In genomic region chr13:77492982-77493381, GRCh38 we compare ENCODE assay signal across 8 cellular contexts. TPM values are rescaled to one million over a fixed set of nuclear protein-coding genes. Genes with fewer than 3 reads are reported as not detected.
A peak's percentile ranks its signal among the peaks of the same experiment; 100 is the strongest.
DNase-seq lines count a peak whose midpoint lies in the region; ATAC-seq and TF ChIP-seq lines count a peak whose summit lies in the region.

No MANE protein-coding gene starts in this region.

- H3K27me3 ChIP-seq in DOHH2 (ENCODE audit: control insufficient read depth, low read length) (no peaks in the 10 kb centered on the region), left lung (peaks cover 0 to 5% of the 10 kb centered on the region in 2 donors)

- H3K4me3 Mint-ChIP-seq in activated B cell treated with CpG ODN at 0.5 μM for 24 hours, result no peak overlapping the region
- H3K4me3 Mint-ChIP-seq in activated CD4-positive, alpha-beta memory T cell treated with anti-CD3 and anti-CD28 coated beads, Interleukin-2, amount 10 ng/mL, durations not matched to agents 7 days and 5 days, result no peak overlapping the region

- peaks cover 3% of the 10 kb centered on the region for H3K27me3 Mint-ChIP-seq in activated B cell treated with CpG ODN at 0.5 μM for 24 hours
- H3K27me3 Mint-ChIP-seq in activated CD4-positive, alpha-beta memory T cell treated with anti-CD3 and anti-CD28 coated beads, Interleukin-2, amount 10 ng/mL, durations not matched to agents 7 days and 5 days, result peaks cover 4% of the 10 kb centered on the region

- H3K36me3 ChIP-seq in DOHH2 (ENCODE audit: control insufficient read depth, low read length), result no peaks in the 10 kb centered on the region
- H3K36me3 ChIP-seq in left lung, result no peaks in the 10 kb centered on the region

- no peaks in the 10 kb centered on the region for H3K79me2 ChIP-seq in DOHH2 (ENCODE audit: control insufficient read depth, low read length)

- H3K27ac ChIP-seq in DOHH2 (ENCODE audit: low read depth, low read length) (no peak overlapping the region), left lung (no peak overlapping the region)

- TF ChIP-seq CTCF in DOHH2 (IDR thresholded peaks at IDR 0.05; ENCODE audit: low read depth, low read length, poor library complexity, severe bottlenecking) (peak; percentile 63), activated B cell treated with CpG ODN at 0.5 μM for 24 hours (IDR thresholded peaks at IDR 0.05) (no peak), left lung (IDR thresholded peaks at IDR 0.05) (peak in 1 of 2 donors; percentile 30)

- H3K9me3 ChIP-seq in DOHH2 (ENCODE audit: control insufficient read depth, insufficient read depth, low read length) (no peaks in the 10 kb centered on the region), left lung (no peaks in the 10 kb centered on the region)

- no peaks in the 10 kb centered on the region for H3K9me3 Mint-ChIP-seq in activated B cell treated with CpG ODN at 0.5 μM for 24 hours
- H3K9me3 Mint-ChIP-seq in activated CD4-positive, alpha-beta memory T cell treated with anti-CD3 and anti-CD28 coated beads, Interleukin-2, amount 10 ng/mL, durations not matched to agents 7 days and 5 days, result no peaks in the 10 kb centered on the region

- H3K4me1 ChIP-seq in DOHH2 (ENCODE audit: control insufficient read depth, low read length), result no peaks in the 10 kb centered on the region
- no peaks in the 10 kb centered on the region for H3K4me1 ChIP-seq in left lung

- peak; percentile 6 for DNase-seq in MV-4-11 (lab: John Stamatoyannopoulos, UW)
- no peak for DNase-seq in activated B cell treated with CpG ODN at 0.5 μM for 24 hours
- no peak for DNase-seq in left lung
- no peak for DNase-seq in activated CD4-positive, alpha-beta memory T cell treated with anti-CD3 and anti-CD28 coated beads, Interleukin-2, amount 10 ng/mL, durations not matched to agents 7 days and 5 days
- DNase-seq in stimulated activated CD4-positive, alpha-beta T cell treated with anti-CD3 and anti-CD28 coated beads, Interleukin-4, amount 100 ng/mL, for 1 hour, result no peak
- DNase-seq in AG08395 (ENCODE audit: low spot score), result no peak

- no peaks in the 10 kb centered on the region for H4K20me1 ChIP-seq in DOHH2 (ENCODE audit: control insufficient read depth, insufficient read depth, low read depth, low read length)

- POLR2A ChIA-PET in activated B cell treated with CpG ODN at 0.5 μM for 24 hours (lab: Charles Lee), result interaction anchor here (2.2 kb wide), 1 partner anchor 72 kb away, joined by 11 read pairs; no protein-coding TSS in a partner anchor
- POLR2A ChIA-PET in activated CD4-positive, alpha-beta memory T cell treated with anti-CD3 and anti-CD28 coated beads, Interleukin-2, amount 10 ng/mL, durations not matched to agents 7 days and 5 days (lab: Charles Lee), result no interaction called here

- intact Hi-C loops in activated B cell treated with CpG ODN at 0.5 μM for 24 hours (cut with micrococcal nuclease) (loop anchor here (1.0 to 2.0 kb wide), 4 partner anchors 9 to 628 kb away; no protein-coding TSS in a partner anchor), left lung (cut with DNase I) (no loop called here)

- H3K36me3 Mint-ChIP-seq in activated B cell treated with CpG ODN at 0.5 μM for 24 hours (ENCODE audit: low read depth), result no peaks in the 10 kb centered on the region
- H3K36me3 Mint-ChIP-seq in activated CD4-positive, alpha-beta memory T cell treated with anti-CD3 and anti-CD28 coated beads, Interleukin-2, amount 10 ng/mL, durations not matched to agents 7 days and 5 days (ENCODE audit: low read depth), result no peaks in the 10 kb centered on the region

- ATAC-seq in GM21390 (IDR thresholded peaks at IDR 0.05; ENCODE audit: unreplicated experiment) (peak; percentile 63), activated B cell treated with CpG ODN at 0.5 μM for 24 hours (ENCODE audit: low read depth) (peak; percentile 79), left lung (peak; percentile 88)

- CTCF ChIA-PET in activated B cell treated with CpG ODN at 0.5 μM for 24 hours (lab: Charles Lee), result interaction anchor here (0.5 to 3.8 kb wide), 24 partner anchors 11 to 1887 kb away, joined by 3 to 97 read pairs (median 4); no protein-coding TSS in a partner anchor
- CTCF ChIA-PET in activated CD4-positive, alpha-beta memory T cell treated with anti-CD3 and anti-CD28 coated beads, Interleukin-2, amount 10 ng/mL, durations not matched to agents 7 days and 5 days (lab: Charles Lee), result interaction anchor here (0.8 to 2.3 kb wide), 6 partner anchors 15 to 101 kb away, joined by 3 to 13 read pairs (median 3); no protein-coding TSS in a partner anchor

- no peaks in the 10 kb centered on the region for H3K9me2 ChIP-seq in DOHH2 (replicated peaks; ENCODE audit: control insufficient read depth, low read length)

- H3K4me1 Mint-ChIP-seq in activated B cell treated with CpG ODN at 0.5 μM for 24 hours, result no peaks in the 10 kb centered on the region
- H3K4me1 Mint-ChIP-seq in activated CD4-positive, alpha-beta memory T cell treated with anti-CD3 and anti-CD28 coated beads, Interleukin-2, amount 10 ng/mL, durations not matched to agents 7 days and 5 days, result peaks cover 3% of the 10 kb centered on the region

- H3F3A ChIP-seq in DOHH2 (ENCODE audit: control insufficient read depth, insufficient read depth), result no peaks in the 10 kb centered on the region

- no peak overlapping the region for H3K4me2 ChIP-seq in DOHH2 (ENCODE audit: low read length)

- H3K27ac Mint-ChIP-seq in activated B cell treated with CpG ODN at 0.5 μM for 24 hours, result no peak overlapping the region
- H3K27ac Mint-ChIP-seq in activated CD4-positive, alpha-beta memory T cell treated with anti-CD3 and anti-CD28 coated beads, Interleukin-2, amount 10 ng/mL, durations not matched to agents 7 days and 5 days, result no peak overlapping the region

- H3K4me3 ChIP-seq in DOHH2 (ENCODE audit: low read length) (no peak overlapping the region), left lung (no peak overlapping the region)

RNA-seq across cellular contexts. Expression of gene SCEL, which starts 42.5 kb away (rescaled TPM):
- total RNA-seq in activated B cell treated with CpG ODN at 0.5 μM for 24 hours (not detected in 2 replicates), left lung (100 to 1,000 TPM in 1 of 2 donors, 10 to 100 TPM in 1; 53.0 to 166 TPM)
- total RNA-seq in activated CD4-positive, alpha-beta memory T cell treated with anti-CD3 and anti-CD28 coated beads, Interleukin-2, amount 10 ng/mL, durations not matched to agents 7 days and 5 days, result not detected

Comparison
In these comparisons a context has a peak if more than half of its experiments do, and no peak if none do; other contexts are left out.
1. RNA of gene SCEL, which starts 42.5 kb away (total RNA-seq): 53.0 to 166 TPM in left lung; not detected in activated B cell treated with CpG ODN at 0.5 μM for 24 hours and not detected in activated CD4-positive, alpha-beta memory T cell treated with anti-CD3 and anti-CD28 coated beads, Interleukin-2, amount 10 ng/mL, durations not matched to agents 7 days and 5 days; every median in the first group is over 10 times any median in the second.
2. Peak in every context shown above with its lines, with median percentiles within 50 percentile points of each other: ATAC-seq.